27 cellular contexts compared by ENCODE assay signal in genomic region chr2:129056309-129056958, GRCh38.
DNase-seq lines count a peak whose midpoint lies in the region; FAIRE-seq and TF ChIP-seq lines count a peak whose summit lies in the region.
"Had no signal": no experiment of that assay in that cellular context is flagged by ENCODE, and none has a peak within 500 bp of the region (broad histone marks: within the 10 kb centered on the region; RNA-seq: fewer than 3 reads in every experiment).

No MANE protein-coding gene starts in this region.

- FAIRE-seq in bronchial epithelial cell (lab: Jason Lieb, UNC) (peak; percentile 92), kidney (lab: Jason Lieb, UNC) (no peak)
- FAIRE-seq: colon, HepG2 had no signal

- H4K20me1 ChIP-seq in osteoblast (ENCODE audit: insufficient read depth, low read length), result no peaks in the 10 kb centered on the region

- H3K9ac ChIP-seq in kidney (ENCODE audit: low read length in 2 of 2), result no peak overlapping the region

- peak; percentile 28 for DNase-seq in NCI-H2171 treated with DMSO at 0.1 percent for 48 hours (lab: John Stamatoyannopoulos, UW)
- peak; percentile 99 for DNase-seq in bronchial epithelial cell (ENCODE audit: low read depth)
- DNase-seq in osteoblast (ENCODE audit: insufficient read length, low spot score, missing footprints), result peak; percentile 49
- DNase-seq in cortex of kidney (lab: John Stamatoyannopoulos, UW), result no peak
- no peak for DNase-seq in ovary
- DNase-seq in kidney, result no peak
- no peak for DNase-seq in stimulated activated CD4-positive, alpha-beta T cell treated with anti-CD3 and anti-CD28 coated beads, Interleukin-1b, Interleukin-23, amount 100 ng/mL, for 48 hours
- DNase-seq: ACHN; activated CD4-positive, alpha-beta T cell treated with anti-CD3 and anti-CD28 coated beads for 36 hours; activated CD8-positive, alpha-beta memory T cell treated with anti-CD3 and anti-CD28 coated beads for 24 hours; activated naive CD4-positive, alpha-beta T cell; activated T-cell treated with anti-CD3 and anti-CD28 coated beads, Interleukin-2, amount 50 U/mL, for 4 hours; Calu3; EL; NCI-H1436 treated with DMSO at 0.1 percent for 48 hours; NCI-H748 treated with DMSO at 0.1 percent for 48 hours; stimulated activated CD4-positive, alpha-beta T cell treated with anti-CD3 and anti-CD28 coated beads, Interleukin-4, amount 100 ng/mL, for 4 hours; stimulated activated naive CD4-positive, alpha-beta T cell treated with Interleukin-2 at 50 U/mL for 16 hours; T-helper 17 cell had no signal

- H3K4me3 ChIP-seq in bronchial epithelial cell (ENCODE audit: low read depth, low read length), result no peak overlapping the region
- no peak overlapping the region for H3K4me3 ChIP-seq in osteoblast (ENCODE audit: insufficient read depth, low read length)
- no peak overlapping the region for H3K4me3 ChIP-seq in ovary
- no peak overlapping the region for H3K4me3 ChIP-seq in kidney (ENCODE audit: low read length in 2 of 2)
- H3K4me3 ChIP-seq: adrenal gland, SK-N-MC, thyroid gland had no signal

- H3K27me3 ChIP-seq in bronchial epithelial cell (ENCODE audit: control insufficient read depth, insufficient read depth, low read length) (no peaks in the 10 kb centered on the region), osteoblast (ENCODE audit: insufficient read depth, low read length) (no peaks in the 10 kb centered on the region), ovary (no peaks in the 10 kb centered on the region)
- H3K27me3 ChIP-seq: adrenal gland, neutrophil, thyroid gland had no signal

- TF ChIP-seq CTCF in C4-2B (conservative IDR thresholded peaks at IDR 0.05) (no peak), bronchial epithelial cell (IDR thresholded peaks at IDR 0.05; ENCODE audit: insufficient read depth, low read length, severe bottlenecking) (no peak), osteoblast (IDR thresholded peaks at IDR 0.05; ENCODE audit: extremely low read depth, low read depth, low read length) (no peak), ovary (IDR thresholded peaks at IDR 0.05) (no peak), kidney (IDR thresholded peaks at IDR 0.05; ENCODE audit: borderline replicate concordance, extremely low read depth, insufficient read depth) (no peak)

- intact Hi-C loops in ovary (cut with DNase I), result no loop called here
- intact Hi-C loops in kidney (cut with DNase I), result no loop called here

- TF ChIP-seq POLR2A in ovary (IDR thresholded peaks at IDR 0.05), result no peak

- no peaks in the 10 kb centered on the region for H3K36me3 ChIP-seq in bronchial epithelial cell (ENCODE audit: control insufficient read depth, insufficient read depth, low read length)
- no peaks in the 10 kb centered on the region for H3K36me3 ChIP-seq in osteoblast (ENCODE audit: insufficient read depth, low read length)
- H3K36me3 ChIP-seq in ovary, result no peaks in the 10 kb centered on the region
- no peaks in the 10 kb centered on the region for H3K36me3 ChIP-seq in kidney (ENCODE audit: control insufficient read depth in 1 of 2, insufficient read depth in 2 of 2, low read length in 2 of 2)
- H3K36me3 ChIP-seq: adrenal gland, neutrophil, thyroid gland had no signal

- WGBS in ovary, 3 donors, result 58 to 67% (median 62%) methylated on average over 5 of the region's 5 CpGs

- H3K4me2 ChIP-seq in osteoblast (ENCODE audit: insufficient read depth, low read length), result no peak overlapping the region

- H3K4me1 ChIP-seq in osteoblast (ENCODE audit: insufficient read depth, low read length) (no peaks in the 10 kb centered on the region), ovary (ENCODE audit: insufficient read depth) (no peaks in the 10 kb centered on the region), kidney (ENCODE audit: control insufficient read depth in 1 of 2, insufficient read depth in 1 of 2, low read depth in 1 of 2, low read length in 2 of 2) (no peaks in the 10 kb centered on the region)
- H3K4me1 ChIP-seq: adrenal gland had no signal

- H3K9me3 ChIP-seq in osteoblast (ENCODE audit: low read depth, low read length) (peaks cover 3% of the 10 kb centered on the region), ovary (no peaks in the 10 kb centered on the region), kidney (ENCODE audit: control insufficient read depth in 1 of 2, low read length in 2 of 2) (no peaks in the 10 kb centered on the region)
- H3K9me3 ChIP-seq: adrenal gland, neutrophil, thyroid gland had no signal

- H3K27ac ChIP-seq in C4-2B (peak overlapping the region; percentile 92), osteoblast (ENCODE audit: low read depth, low read length) (no peak overlapping the region), ovary (no peak overlapping the region), kidney (ENCODE audit: low read depth in 2 of 2, low read length in 2 of 2) (no peak overlapping the region)
- H3K27ac ChIP-seq: adrenal gland, HL-60, neutrophil, SK-N-MC, thyroid gland had no signal

- no peaks in the 10 kb centered on the region for H3K79me2 ChIP-seq in osteoblast (ENCODE audit: insufficient read depth, low read length)

- TF ChIP-seq EP300 in ovary (IDR thresholded peaks at IDR 0.05), result no peak

- no peak overlapping the region for H2AFZ ChIP-seq in osteoblast (ENCODE audit: low read length)

Comparison
In these comparisons a context has a peak if more than half of its experiments do, and no peak if none do; other contexts are left out.
1. DNase-seq: peak in NCI-H2171 treated with DMSO at 0.1 percent for 48 hours (single experiment), bronchial epithelial cell (single experiment) and osteoblast (single experiment); none in cortex of kidney (single experiment), ovary (0 of 5), kidney (single experiment) and stimulated activated CD4-positive, alpha-beta T cell treated with anti-CD3 and anti-CD28 coated beads, Interleukin-1b, Interleukin-23, amount 100 ng/mL, for 48 hours (single experiment).